ENCODE assay signal across 20 cellular contexts in the genomic region with DNA sequence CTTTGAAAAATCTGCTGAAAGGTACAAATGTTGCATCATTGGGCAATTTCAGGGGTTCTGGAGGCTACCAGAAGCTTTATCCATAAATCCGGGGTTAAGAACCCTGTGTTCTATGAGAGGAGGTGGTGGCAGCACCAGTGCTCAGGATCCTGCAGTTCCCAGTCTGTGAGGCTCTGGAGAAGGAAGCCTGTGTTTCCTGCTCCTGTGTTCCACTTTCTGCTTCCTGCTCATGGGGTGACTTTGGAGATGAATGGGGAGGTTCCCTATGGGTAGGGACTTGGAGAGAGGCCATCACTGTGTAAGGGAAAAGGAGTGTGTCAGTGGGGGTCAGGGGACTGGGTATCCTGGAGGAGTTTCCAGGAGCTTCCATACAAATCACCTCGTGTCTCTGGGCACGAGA. TPM values are rescaled to one million over a fixed set of nuclear protein-coding genes. Genes with fewer than 3 reads are reported as not detected.
A peak's percentile ranks its signal among the peaks of the same experiment; 100 is the strongest.
DNase-seq lines count a peak whose midpoint lies in the region; ATAC-seq and TF ChIP-seq lines count a peak whose summit lies in the region.
"Had no signal": no experiment of that assay in that cellular context is flagged by ENCODE, and none has a peak within 500 bp of the region (broad histone marks: within the 10 kb centered on the region; RNA-seq: fewer than 3 reads in every experiment).

No MANE protein-coding gene starts in this region.

- no peak overlapping the region for H2AFZ ChIP-seq in osteoblast (ENCODE audit: low read length)

- H3K9me3 ChIP-seq in mucosa of rectum (ENCODE audit: control insufficient read depth in 2 of 2, low read length in 2 of 2) (no peaks in the 10 kb centered on the region), transverse colon (no peaks in the 10 kb centered on the region), osteoblast (ENCODE audit: low read depth, low read length) (no peaks in the 10 kb centered on the region)

- TF ChIP-seq POLR2A in transverse colon (IDR thresholded peaks at IDR 0.05), result peak; percentile 53

- in situ Hi-C loops in transverse colon (cut with MboI; ENCODE audit: low pct_ligation_motif_present in 1 of 4, low pct_unique_long_range_greater_than_20kb in 1 of 4, low sequenced_read_pairs in 3 of 4), result loop anchor here in 2 of 4 donors (25.0 kb wide), 1 partner anchor 268 kb away; a partner anchor contains a TSS

- H3K27ac ChIP-seq in mucosa of rectum (ENCODE audit: low read depth in 2 of 2, low read length in 2 of 2) (peak overlapping the region; percentile 61 to 95), transverse colon (peak overlapping the region; percentile 85 to 96 (median 91)), osteoblast (ENCODE audit: low read depth, low read length) (no peak overlapping the region)
- H3K27ac ChIP-seq: 22Rv1, C4-2B had no signal

- H3K79me2 ChIP-seq in osteoblast (ENCODE audit: insufficient read depth, low read length), result no peaks in the 10 kb centered on the region

- H3K27me3 ChIP-seq in mucosa of rectum (ENCODE audit: control insufficient read depth in 2 of 2, insufficient read depth in 2 of 2, low read length in 2 of 2) (peaks cover 0 to 2% of the 10 kb centered on the region in 2 donors), transverse colon (peaks cover 13% of the 10 kb centered on the region), osteoblast (ENCODE audit: insufficient read depth, low read length) (no peaks in the 10 kb centered on the region)

- peak overlapping the region; percentile 56 to 93 for H3K9ac ChIP-seq in mucosa of rectum (ENCODE audit: low read depth in 1 of 2, low read length in 2 of 2)

- TF ChIP-seq EP300 in transverse colon (IDR thresholded peaks at IDR 0.05; ENCODE audit: low read depth), result no peak

- ATAC-seq in GM18861 (IDR thresholded peaks at IDR 0.05; ENCODE audit: unreplicated experiment), result no peak

- TF ChIP-seq CTCF in transverse colon (IDR thresholded peaks at IDR 0.05) (no peak), osteoblast (IDR thresholded peaks at IDR 0.05; ENCODE audit: extremely low read depth, low read depth, low read length) (no peak)

- WGBS in transverse colon (ENCODE audit: low coverage in 1 of 2), 2 donors, result 44% methylated on average over 3 of the region's 3 CpGs; no CpG with 5 or more reads in 1 of the 2 donors

- H3K36me3 ChIP-seq in mucosa of rectum (ENCODE audit: control insufficient read depth in 2 of 2, insufficient read depth in 2 of 2, low read length in 2 of 2) (peaks cover 19 to 32% of the 10 kb centered on the region in 2 donors), transverse colon (peaks cover 0 to 3% (median 0%) of the 10 kb centered on the region in 4 donors), osteoblast (ENCODE audit: insufficient read depth, low read length) (no peaks in the 10 kb centered on the region)

- DNase-seq in DMS53 (lab: John Stamatoyannopoulos, UW) (peak; percentile 23), DMS53 treated with DMSO at 0.1 percent for 48 hours (lab: John Stamatoyannopoulos, UW; ENCODE audit: unreplicated experiment) (no peak), dermis blood vessel endothelial cell (peak; percentile 19), transverse colon (no peak), DMS 273 (lab: John Stamatoyannopoulos, UW; ENCODE audit: unreplicated experiment) (no peak), osteoblast (ENCODE audit: insufficient read length, low spot score, missing footprints) (no peak)
- DNase-seq: AML-193, DND-41, H9, NCI-H1417, NCI-H187, NCI-H2227 treated with DMSO at 0.1 percent for 48 hours, NCI-H510A treated with DMSO at 0.1 percent for 48 hours, NCI-H82 had no signal

- no peak overlapping the region for H3K4me2 ChIP-seq in osteoblast (ENCODE audit: insufficient read depth, low read length)

- intact Hi-C loops in transverse colon (cut with DNase I; ENCODE audit: low total_unique reads), result no loop called here

- no peaks in the 10 kb centered on the region for H4K20me1 ChIP-seq in osteoblast (ENCODE audit: insufficient read depth, low read length)

- H3K4me1 ChIP-seq in mucosa of rectum (ENCODE audit: control insufficient read depth in 2 of 2, insufficient read depth in 2 of 2, low read length in 2 of 2), result peaks cover 49 to 65% of the 10 kb centered on the region in 2 donors
- H3K4me1 ChIP-seq in transverse colon, result peaks cover 17 to 63% (median 44%) of the 10 kb centered on the region in 4 donors
- H3K4me1 ChIP-seq in osteoblast (ENCODE audit: insufficient read depth, low read length), result peaks cover 3% of the 10 kb centered on the region

- H3K4me3 ChIP-seq in mucosa of rectum (ENCODE audit: low read length in 2 of 2) (peak overlapping the region; percentile 75 to 91), transverse colon (peak overlapping the region in 3 of 4 donors; percentile 61 to 74 (median 66)), osteoblast (ENCODE audit: insufficient read depth, low read length) (no peak overlapping the region)

RNA-seq across cellular contexts. Expression of a gene that starts 2.3 kb away (rescaled TPM):
- total RNA-seq in dermis blood vessel endothelial cell (not detected in 2 replicates), transverse colon (100 to 1,000 TPM; 249 to 540 (median 360) TPM), osteoblast (0.29 and 0.36 TPM in 2 replicates)
- total RNA-seq: G401, M059J had no signal

RNA-seq across cellular contexts. Expression of a gene that starts 13.2 kb away (rescaled TPM):
- total RNA-seq in dermis blood vessel endothelial cell (9.9 and 17.0 TPM in 2 replicates), transverse colon (10 to 100 TPM; 20.2 to 56.3 (median 28.3) TPM), osteoblast (531 and 567 TPM in 2 replicates)

RNA-seq across cellular contexts. Expression of a gene that starts 21.0 kb away (rescaled TPM):
- total RNA-seq in dermis blood vessel endothelial cell (not detected in 2 replicates), transverse colon (10 to 100 TPM; 19.5 to 67.7 (median 21.3) TPM), osteoblast (under 0.01 TPM in 1 of 2 replicates, not detected in the other)
- total RNA-seq: G401, H9, M059J had no signal

Comparison
In these comparisons a context has a peak if more than half of its experiments do, and no peak if none do; other contexts are left out.
1. DNase-seq: peak in DMS53 (single experiment) and dermis blood vessel endothelial cell (single experiment); none in DMS53 treated with DMSO at 0.1 percent for 48 hours (single experiment), transverse colon (single experiment), DMS 273 (single experiment) and osteoblast (single experiment).
2. RNA of a gene that starts 2.3 kb away (total RNA-seq): 249 to 540 TPM in transverse colon; 0.29 to 0.36 TPM in osteoblast and not detected in dermis blood vessel endothelial cell; every median in the first group is over 100 times any median in the second.
3. RNA of a gene that starts 21.0 kb away (total RNA-seq): 19.5 to 67.7 TPM in transverse colon; not detected in dermis blood vessel endothelial cell and under 0.01 TPM in osteoblast; every median in the first group is over 10 times any median in the second.